In the genomic region with DNA sequence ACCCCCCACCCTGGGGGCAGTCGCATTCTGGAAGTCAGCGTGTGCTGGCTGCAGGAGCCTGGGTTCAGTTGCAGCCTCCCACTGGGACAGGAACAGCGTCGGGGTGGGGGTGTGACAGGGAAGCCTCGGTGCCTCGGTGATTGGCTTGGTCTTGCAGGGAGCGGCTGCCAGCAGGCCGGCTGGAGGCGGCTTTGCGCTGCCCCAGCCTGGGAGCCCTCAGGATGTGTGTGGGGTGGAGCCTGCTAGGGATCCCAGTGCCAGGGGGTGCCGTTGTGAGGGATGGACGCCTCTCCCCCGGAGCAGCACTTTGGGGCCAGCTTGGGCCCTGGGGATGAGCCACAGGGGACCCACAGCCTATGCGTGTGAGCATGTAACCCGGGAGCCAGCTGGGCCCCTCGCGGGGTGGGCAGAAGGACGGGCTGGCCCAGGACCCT, we compare ENCODE assay signal across 8 cellular contexts.
DNase-seq lines count a peak whose midpoint lies in the region; ATAC-seq, FAIRE-seq and TF ChIP-seq lines count a peak whose summit lies in the region.

No MANE protein-coding gene starts in this region.

- FAIRE-seq in H1 (lab: Jason Lieb, UNC): no peak
- FAIRE-seq in GM12891 (lab: Jason Lieb, UNC): no peak

- H3K79me1 ChIP-seq in H1 (ENCODE audit: low read depth, low read length): no peaks in the 10 kb centered on the region

- peaks cover 9% of the 10 kb centered on the region; the same call in 1 of the 2 replicates for H3K23me2 ChIP-seq in H1 (ENCODE audit: low read depth, low read length)

- 0 out of 2 replicates have a peak overlapping the region, but pooled peaks have one; percentile 35 for H2BK5ac ChIP-seq in H1 (ENCODE audit: low read depth, low read length)

- no peak overlapping the region for H3K23ac ChIP-seq in H1 (ENCODE audit: insufficient read length)

- peak overlapping the region; percentile 92 for H4K8ac ChIP-seq in H1 (ENCODE audit: extremely low read depth, insufficient read depth, low read length)

- peak overlapping the region; percentile 81; the same call in 1 of the 2 replicates for H2BK15ac ChIP-seq in H1 (ENCODE audit: low read length)

- peak overlapping the region; percentile 51; the same call in 1 of the 2 replicates for H3K18ac ChIP-seq in H1 (ENCODE audit: extremely low read depth, low read length)

- no peak for TF ChIP-seq CTCF in H1 (IDR thresholded peaks at IDR 0.05; ENCODE audit: control extremely low read depth in 1 of 3, insufficient read depth in 1 of 3, low read depth in 1 of 3, low read length in 3 of 3)
- TF ChIP-seq CTCF in thoracic aorta (IDR thresholded peaks at IDR 0.05): no peak

- no peak for TF ChIP-seq RAD21 in H1 (IDR thresholded peaks at IDR 0.05 in 1 of 2, conservative IDR thresholded peaks at IDR 0.05 in 1 of 2; ENCODE audit: low read depth in 2 of 2, low read length in 2 of 2)

- no peak overlapping the region for H4K5ac ChIP-seq in H1 (ENCODE audit: insufficient read length, low read depth, low read length)

- no peak for TF ChIP-seq EP300 in H1 (IDR thresholded peaks at IDR 0.05; ENCODE audit: borderline replicate concordance in 1 of 2, low read depth in 2 of 2, low read length in 2 of 2)

- peaks cover 0 to 5% (median 0%) of the 10 kb centered on the region in 4 experiments; a peak in 1 of 7 replicates for H3K27me3 ChIP-seq in H1 (replicated peaks in 1 of 4; ENCODE audit: control insufficient read depth in 3 of 4, extremely low read depth in 1 of 4, insufficient read depth in 3 of 4, low read length in 3 of 4)
- no peaks in the 10 kb centered on the region for H3K27me3 ChIP-seq in thoracic aorta (replicated peaks; ENCODE audit: insufficient read depth)

- POLR2A ChIA-PET in H1 (lab: Charles Lee; ENCODE audit: partially characterized antibody): interaction anchor here (0.7 to 2.6 kb wide), 8 partner anchors 9 to 686 kb away, joined by 3 to 17 read pairs (median 3); a partner anchor contains a TSS

- H3K4me2 ChIP-seq in H1 (ENCODE audit: insufficient read depth in 1 of 2, low read depth in 2 of 2, low read length in 2 of 2): peak overlapping the region; percentile 73 to 81

- H3K4ac ChIP-seq in H1 (replicated peaks; ENCODE audit: insufficient read length, low read depth, low read length): no peak overlapping the region

- peak overlapping the region in 2 of 4 experiments; percentile 23 to 45; a peak in 3 of 7 replicates for H3K9ac ChIP-seq in H1 (replicated peaks in 1 of 4; ENCODE audit: extremely low read depth in 1 of 4, low read depth in 3 of 4, low read length in 3 of 4)

- H3K36me3 ChIP-seq in H1 (ENCODE audit: control insufficient read depth in 2 of 4, insufficient read depth in 4 of 4, low read length in 3 of 4) (no peaks in the 10 kb centered on the region), thoracic aorta (no peaks in the 10 kb centered on the region)

- H3K27ac ChIP-seq in H1 (ENCODE audit: low read depth, low read length) (no peak overlapping the region), thoracic aorta (peak overlapping the region; percentile 96 to 99)

- H3K56ac ChIP-seq in H1 (replicated peaks; ENCODE audit: insufficient read length, low read depth, low read length): peak overlapping the region; percentile 28

- ATAC-seq in thoracic aorta (ENCODE audit: insufficient number of reproducible peaks, low FRiP score, low read depth) (peak; percentile 36), HG02970 (IDR thresholded peaks at IDR 0.05; ENCODE audit: low FRiP score, unreplicated experiment) (no peak)

- DNase-seq in DMS153 treated with DMSO at 0.1 percent for 48 hours (lab: John Stamatoyannopoulos, UW; ENCODE audit: unreplicated experiment): peak; percentile 42
- peak; percentile 10 for DNase-seq in NCI-H2227 treated with DMSO at 0.1 percent for 48 hours (lab: John Stamatoyannopoulos, UW)
- DNase-seq in H1 (ENCODE audit: low read depth in 1 of 2, low spot score in 2 of 2): peak in 1 of 2 experiments; percentile 68
- peak; percentile 87 for DNase-seq in medulla oblongata (ENCODE audit: extremely low spot score)
- DNase-seq in thoracic aorta (ENCODE audit: low spot score): no peak
- DNase-seq in GM12891 (ENCODE audit: insufficient read length, low spot score): no peak
- DNase-seq in AML-193 (lab: John Stamatoyannopoulos, UW): no peak

- H2AK5ac ChIP-seq in H1 (ENCODE audit: low read depth, low read length): no peak overlapping the region

- TF ChIP-seq POLR2A in H1 (IDR thresholded peaks at IDR 0.05; ENCODE audit: control extremely low read depth in 1 of 2, low read depth in 2 of 2, low read length in 2 of 2) (no peak), GM12891 (IDR thresholded peaks at IDR 0.05; ENCODE audit: low read depth, low read length) (no peak)

- no peak overlapping the region for H2BK120ac ChIP-seq in H1 (replicated peaks; ENCODE audit: low read depth, low read length)

- H2BK12ac ChIP-seq in H1 (ENCODE audit: low read depth, low read length): peak overlapping the region; percentile 27; the same call in 1 of the 2 replicates

- no peaks in the 10 kb centered on the region for H3K79me2 ChIP-seq in H1 (ENCODE audit: control insufficient read depth in 1 of 2, insufficient read depth in 2 of 2, low read length in 2 of 2)

- H3K9me3 ChIP-seq in H1 (ENCODE audit: insufficient read depth in 2 of 2, low read depth in 1 of 2, low read length in 1 of 2) (no peaks in the 10 kb centered on the region), thoracic aorta (no peaks in the 10 kb centered on the region)

- no peak overlapping the region for H2BK20ac ChIP-seq in H1 (ENCODE audit: low read length)

- H4K91ac ChIP-seq in H1 (replicated peaks; ENCODE audit: insufficient read length, low read length): peak overlapping the region; percentile 38

- H3K4me1 ChIP-seq in H1 (replicated peaks in 1 of 4; ENCODE audit: control insufficient read depth in 3 of 4, insufficient read depth in 4 of 4, low read length in 3 of 4) (peaks cover 4 to 23% (median 13%) of the 10 kb centered on the region in 4 experiments), thoracic aorta (ENCODE audit: control insufficient read depth in 1 of 2, low read depth in 2 of 2) (peaks cover 37 to 74% of the 10 kb centered on the region in 2 donors)

- CTCF ChIA-PET in H1 (lab: Charles Lee; ENCODE audit: partially characterized antibody): interaction anchor here (1.0 to 6.6 kb wide), 10 partner anchors 11 to 172 kb away, joined by 3 to 38 read pairs (median 3); no protein-coding TSS in a partner anchor

- WGBS in H1 (ENCODE audit: extremely low coverage in 1 of 2, insufficient coverage in 1 of 2, insufficient read length in 1 of 2, insufficient replicate concordance in 2 of 2, low coverage in 1 of 2, low lambda C conversion rate in 2 of 2, missing lambda C conversion rate in 1 of 2), 2 experiments: 7% methylated on average over 18 of the region's 18 CpGs; no CpG with 5 or more reads in 1 of the 2 experiments

- no peak overlapping the region for H2AFZ ChIP-seq in H1 (ENCODE audit: low read length)

- H3K4me3 ChIP-seq in H1 (ENCODE audit: extremely low read depth in 1 of 4, insufficient read depth in 2 of 4, low read depth in 3 of 4, low read length in 4 of 4) (peak overlapping the region; percentile 37 to 61 (median 48)), thoracic aorta (peak overlapping the region; percentile 80)

- H3K14ac ChIP-seq in H1 (ENCODE audit: insufficient read length): no peak overlapping the region

- no peaks in the 10 kb centered on the region for H4K20me1 ChIP-seq in H1 (replicated peaks in 1 of 2; ENCODE audit: control insufficient read depth in 1 of 2, insufficient read depth in 2 of 2, low read length in 2 of 2)

TF ChIP-seq in H1, 55 proteins besides CTCF, POLR2A, EP300 and RAD21 (continues in another document):
- TF ChIP-seq CREB1 (IDR thresholded peaks at IDR 0.05) (peak; percentile 19; the same call in 1 of the 2 replicates), NRF1 (IDR thresholded peaks at IDR 0.05; ENCODE audit: low read depth, low read length) (no peak)

TF ChIP-seq in GM12891, 5 proteins besides CTCF, POLR2A, EP300 and RAD21:
- TF ChIP-seq SPI1 (IDR thresholded peaks at IDR 0.05; ENCODE audit: low read depth, low read length): no peak
- no peak for TF ChIP-seq POU2F2 (IDR thresholded peaks at IDR 0.05; ENCODE audit: low read depth, low read length)
- no peak for TF ChIP-seq TAF1 (IDR thresholded peaks at IDR 0.05; ENCODE audit: low read depth, low read length)
- no peak for TF ChIP-seq PAX5 (IDR thresholded peaks at IDR 0.05; ENCODE audit: insufficient read depth, low read length, severe bottlenecking)
- no peak for TF ChIP-seq POLR2AphosphoS5 (IDR thresholded peaks at IDR 0.05; ENCODE audit: low read depth, low read length)

Comparison
In these comparisons a context has a peak if more than half of its experiments do, and no peak if none do; other contexts are left out.
1. DNase-seq: peak in DMS153 treated with DMSO at 0.1 percent for 48 hours (single experiment), NCI-H2227 treated with DMSO at 0.1 percent for 48 hours (single experiment) and medulla oblongata (single experiment); none in thoracic aorta (single experiment), GM12891 (single experiment) and AML-193 (0 of 2).